ENCODE assay signal across 1 cellular context in the genomic region with DNA sequence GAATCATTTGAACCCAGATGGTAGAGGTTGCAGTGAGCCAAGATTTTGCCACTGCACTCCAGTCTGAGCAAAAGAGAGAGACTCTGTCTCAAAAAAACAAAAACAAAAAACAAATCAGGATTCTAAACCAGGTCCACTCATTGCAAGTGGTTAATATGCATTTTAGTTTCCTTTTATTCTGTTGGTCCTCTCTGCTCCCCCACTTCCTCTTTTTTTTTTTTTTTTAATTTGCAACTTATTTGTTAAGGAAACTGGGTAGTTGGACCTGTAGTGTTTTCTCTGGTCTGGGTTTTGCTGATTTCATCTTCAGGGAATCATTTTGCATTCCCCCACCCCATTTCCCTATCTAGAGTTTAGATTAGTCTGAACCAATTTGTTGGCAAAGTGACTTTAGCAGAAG.
TF ChIP-seq lines count a peak whose summit lies in the region.

No MANE protein-coding gene starts in this region.

TF ChIP-seq in K562, 482 proteins besides CTCF, POLR2A, EP300 and RAD21:
- no peak for TF ChIP-seq ZNF717 (CRISPR knock-in tag; IDR thresholded peaks at IDR 0.05)
- TF ChIP-seq SPI1 (IDR thresholded peaks at IDR 0.05; ENCODE audit: borderline replicate concordance, low read depth, low read length): peak; percentile 97
- no peak for TF ChIP-seq NCOR1 (IDR thresholded peaks at IDR 0.05)
- peak; percentile 50; the same call in 1 of the 2 replicates for TF ChIP-seq ZNF384 (IDR thresholded peaks at IDR 0.05; ENCODE audit: low read depth, low read length)
